ENCODE assay signal across 29 cellular contexts in the genomic region with DNA sequence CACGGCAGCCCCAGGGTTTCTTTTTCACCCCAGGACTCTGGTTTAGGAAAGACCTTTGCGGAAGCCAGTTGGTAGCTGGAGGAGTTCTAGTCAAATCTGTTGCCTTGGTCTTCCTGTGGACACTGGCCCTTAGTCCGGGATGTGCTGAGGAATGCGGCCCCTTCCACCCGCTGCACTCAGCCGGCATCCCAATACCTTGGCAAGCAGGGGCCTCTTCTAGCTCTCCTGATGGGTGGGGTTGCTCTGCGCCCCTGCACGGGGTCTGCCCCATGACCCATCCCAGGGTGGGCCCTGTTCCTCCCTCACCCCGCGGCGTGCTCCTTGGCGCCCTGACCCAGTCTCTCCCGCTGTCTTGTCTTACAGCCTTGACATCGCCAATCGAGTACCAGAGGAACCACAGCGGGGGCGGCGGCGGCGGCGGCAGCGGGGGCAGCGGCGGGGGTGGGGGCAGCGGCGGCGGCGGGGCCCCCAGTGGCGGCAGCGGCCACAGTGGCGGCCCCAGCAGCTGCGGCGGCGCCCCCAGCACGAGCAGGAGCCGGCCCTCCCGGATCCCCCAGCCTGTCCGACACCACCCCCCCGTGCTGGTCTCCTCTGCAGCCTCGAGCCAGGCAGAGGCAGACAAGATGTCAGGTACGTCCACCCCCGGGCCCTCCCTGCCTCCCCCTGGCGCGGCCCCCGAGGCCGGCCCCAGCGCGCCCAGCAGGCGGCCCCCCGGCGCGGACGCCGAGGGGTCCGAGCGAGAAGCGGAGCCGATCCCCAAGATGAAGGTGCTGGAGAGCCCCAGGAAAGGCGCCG.
"Had no signal": no experiment of that assay in that cellular context is flagged by ENCODE, and none has a peak within 500 bp of the region (broad histone marks: within the 10 kb centered on the region; RNA-seq: fewer than 3 reads in every experiment).

No MANE protein-coding gene starts in this region.

- ATAC-seq: activated CD8-positive, alpha-beta memory T cell treated with anti-CD3 and anti-CD28 coated beads, Interleukin-2, amount 10 ng/mL, durations not matched to agents 7 days and 5 days; activated CD8-positive, alpha-beta T cell treated with anti-CD3 and anti-CD28 coated beads, Interleukin-2, amount 10 ng/mL, durations not matched to agents 7 days and 5 days; activated naive CD4-positive, alpha-beta T cell treated with anti-CD3 and anti-CD28 coated beads, Interleukin-2, amount 50 U/mL, for 72 hours; activated T-cell treated with anti-CD3 and anti-CD28 coated beads, Interleukin-2, amount 50 U/mL, for 72 hours; left colon; naive thymus-derived CD4-positive, alpha-beta T cell; pancreas; psoas muscle had no signal

- DNase-seq: activated CD4-positive, alpha-beta T cell treated with anti-CD3 and anti-CD28 coated beads for 1 hour; activated CD4-positive, alpha-beta T cell treated with anti-CD3 and anti-CD28 coated beads, Interleukin-2, amount 50 U/mL, for 1 hour; activated CD8-positive, alpha-beta memory T cell treated with anti-CD3 and anti-CD28 coated beads, Interleukin-2, amount 10 ng/mL, durations not matched to agents 7 days and 5 days; activated CD8-positive, alpha-beta T cell treated with anti-CD3 and anti-CD28 coated beads, Interleukin-2, amount 10 ng/mL, durations not matched to agents 7 days and 5 days; activated naive CD4-positive, alpha-beta T cell; activated T-cell treated with anti-CD3 and anti-CD28 coated beads, Interleukin-2, amount 50 U/mL, for 72 hours; cerebellar nuclear complex; dorsolateral prefrontal cortex; effector memory CD4-positive, alpha-beta T cell; glutamatergic neuron; left colon; midbrain; naive thymus-derived CD4-positive, alpha-beta T cell; nucleus accumbens; psoas muscle; stimulated activated CD4-positive, alpha-beta T cell treated with anti-CD3 and anti-CD28 coated beads, Interleukin-2, amount 100 ng/mL, for 48 hours; substantia nigra; SW 1271; T-helper 9 cell had no signal

- H3K4me1 ChIP-seq: pancreas had no signal

- H3K4me3 ChIP-seq: cardiac muscle cell, coronary artery, dorsolateral prefrontal cortex, pancreas, psoas muscle, right atrium auricular region, vagina had no signal

- H3K27ac ChIP-seq: cardiac muscle cell, pancreas, psoas muscle, right atrium auricular region, vagina had no signal

- H3K27me3 Mint-ChIP-seq: activated CD8-positive, alpha-beta memory T cell treated with anti-CD3 and anti-CD28 coated beads, Interleukin-2, amount 10 ng/mL, durations not matched to agents 7 days and 5 days; memory B cell; naive thymus-derived CD4-positive, alpha-beta T cell; stimulated activated naive CD8-positive, alpha-beta T cell treated with anti-CD3 and anti-CD28 coated beads, Interleukin-15, Interleukin-2, amounts not matched to agents 100 ng/mL and 50 ng/mL, for 24 hours; type B pancreatic cell had no signal

- H3K9me3 ChIP-seq: pancreas, psoas muscle, right atrium auricular region, vagina had no signal

- H3K9me3 Mint-ChIP-seq: memory B cell; stimulated activated naive CD8-positive, alpha-beta T cell treated with anti-CD3 and anti-CD28 coated beads, Interleukin-15, Interleukin-2, amounts not matched to agents 100 ng/mL and 50 ng/mL, for 24 hours; T-helper 1 cell treated with Interleukin-12 subunit alpha and Interleukin-12 subunit beta and Interleukin-4 antibody, amounts not matched to agents 30 μg/mL and 1 μg/mL, for 36 hours; type B pancreatic cell had no signal

- H3K27me3 ChIP-seq: cardiac muscle cell, dorsolateral prefrontal cortex, pancreas, right atrium auricular region, vagina had no signal

- H3K27ac Mint-ChIP-seq: activated CD8-positive, alpha-beta memory T cell treated with anti-CD3 and anti-CD28 coated beads, Interleukin-2, amount 10 ng/mL, durations not matched to agents 7 days and 5 days; activated CD8-positive, alpha-beta T cell treated with anti-CD3 and anti-CD28 coated beads, Interleukin-2, amount 10 ng/mL, durations not matched to agents 7 days and 5 days; activated naive CD4-positive, alpha-beta T cell treated with anti-CD3 and anti-CD28 coated beads, Interleukin-2, amount 50 U/mL, for 72 hours; activated T-cell treated with anti-CD3 and anti-CD28 coated beads, Interleukin-2, amount 50 U/mL, for 72 hours; memory B cell; naive thymus-derived CD4-positive, alpha-beta T cell; stimulated activated naive CD8-positive, alpha-beta T cell treated with anti-CD3 and anti-CD28 coated beads, Interleukin-15, Interleukin-2, amounts not matched to agents 100 ng/mL and 50 ng/mL, for 24 hours; T-helper 1 cell treated with Interleukin-12 subunit alpha and Interleukin-12 subunit beta and Interleukin-4 antibody, amounts not matched to agents 30 μg/mL and 1 μg/mL, for 36 hours; type B pancreatic cell had no signal

- H3K4me3 Mint-ChIP-seq: activated CD8-positive, alpha-beta memory T cell treated with anti-CD3 and anti-CD28 coated beads, Interleukin-2, amount 10 ng/mL, durations not matched to agents 7 days and 5 days; activated CD8-positive, alpha-beta T cell treated with anti-CD3 and anti-CD28 coated beads, Interleukin-2, amount 10 ng/mL, durations not matched to agents 7 days and 5 days; activated T-cell treated with anti-CD3 and anti-CD28 coated beads, Interleukin-2, amount 50 U/mL, for 72 hours; memory B cell; naive thymus-derived CD4-positive, alpha-beta T cell; stimulated activated naive CD8-positive, alpha-beta T cell treated with anti-CD3 and anti-CD28 coated beads, Interleukin-15, Interleukin-2, amounts not matched to agents 100 ng/mL and 50 ng/mL, for 24 hours; T-helper 1 cell treated with Interleukin-12 subunit alpha and Interleukin-12 subunit beta and Interleukin-4 antibody, amounts not matched to agents 30 μg/mL and 1 μg/mL, for 36 hours; type B pancreatic cell had no signal
